In the genomic region with DNA sequence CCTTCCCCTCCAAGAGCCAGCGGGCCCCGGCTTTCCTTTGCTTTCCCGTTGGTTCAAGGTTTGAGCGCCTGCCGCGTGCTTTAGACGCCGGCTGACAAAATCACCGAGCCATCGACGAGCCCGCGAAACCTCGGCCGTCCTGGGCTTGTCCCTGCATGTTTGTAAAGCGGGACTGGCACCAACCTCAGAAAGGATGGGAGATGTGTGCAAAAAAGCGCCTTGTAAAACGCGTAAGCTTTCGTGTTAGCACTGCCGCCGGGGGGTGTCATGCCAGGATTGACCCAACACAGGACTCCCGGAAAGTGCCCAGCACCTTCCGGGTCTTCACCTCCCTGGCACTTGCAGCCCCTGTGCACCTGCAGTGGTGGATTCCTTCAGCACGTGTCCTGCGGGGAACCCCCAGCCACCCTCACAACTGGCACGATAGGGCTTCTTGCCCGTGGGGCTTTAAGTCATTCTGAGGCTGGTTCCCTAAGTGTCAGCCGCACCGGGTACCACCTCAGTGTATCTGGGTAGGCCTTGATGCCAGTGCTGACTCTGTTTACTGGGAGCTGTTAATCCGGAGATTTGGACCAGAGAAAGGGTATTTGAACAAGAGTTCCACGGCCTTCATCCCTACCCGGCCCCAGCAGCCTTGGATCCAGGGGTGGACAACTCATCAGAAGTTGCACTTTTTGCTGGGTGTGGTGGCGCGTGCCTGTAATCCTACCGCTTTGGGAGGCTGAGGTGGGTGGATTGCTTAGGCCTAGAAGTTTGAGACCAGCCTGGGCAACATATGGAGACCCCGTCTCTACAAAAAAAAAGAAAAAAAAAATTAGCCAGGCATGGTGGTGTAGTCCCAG, we compare ENCODE assay signal across 8 cellular contexts. TPM values are rescaled to one million over a fixed set of nuclear protein-coding genes. Genes with fewer than 3 reads are reported as not detected.
DNase-seq lines count a peak whose midpoint lies in the region; ATAC-seq and TF ChIP-seq lines count a peak whose summit lies in the region.

No MANE protein-coding gene starts in this region.

- no peak for TF ChIP-seq CTCF in heart left ventricle (IDR thresholded peaks at IDR 0.05)
- TF ChIP-seq CTCF in testis (IDR thresholded peaks at IDR 0.05), result no peak

- DNase-seq in heart left ventricle (no peak), left cardiac atrium (no peak), T-helper 17 cell (peak in 2 of 3 donors; percentile 25 to 35), testis (peak; percentile 31), GF-D8 (lab: John Stamatoyannopoulos, UW) (no peak)
- DNase-seq in central memory CD4-positive, alpha-beta T cell, result peak; percentile 26

- H3K4me1 ChIP-seq in heart left ventricle, result peaks cover 5 to 39% (median 25%) of the 10 kb centered on the region in 12 donors
- H3K4me1 ChIP-seq in mucosa of rectum (ENCODE audit: control insufficient read depth in 2 of 2, insufficient read depth in 2 of 2, low read length in 2 of 2), result peaks cover 15 to 16% of the 10 kb centered on the region in 2 donors
- peaks cover 23% of the 10 kb centered on the region for H3K4me1 ChIP-seq in testis

- H3K9me3 ChIP-seq in heart left ventricle (no peaks in the 10 kb centered on the region), T-helper 17 cell (ENCODE audit: control insufficient read depth, low read length, poor library complexity, severe bottlenecking) (no peaks in the 10 kb centered on the region), mucosa of rectum (ENCODE audit: control insufficient read depth in 2 of 2, low read length in 2 of 2) (no peaks in the 10 kb centered on the region), testis (no peaks in the 10 kb centered on the region)

- H3K9ac ChIP-seq in mucosa of rectum (ENCODE audit: low read depth in 1 of 2, low read length in 2 of 2), result peak overlapping the region; percentile 41 to 77

- no peaks in the 10 kb centered on the region for H3K27me3 ChIP-seq in heart left ventricle
- H3K27me3 ChIP-seq in mucosa of rectum (ENCODE audit: control insufficient read depth in 2 of 2, insufficient read depth in 2 of 2, low read length in 2 of 2), result no peaks in the 10 kb centered on the region
- no peaks in the 10 kb centered on the region for H3K27me3 ChIP-seq in testis

- peak overlapping the region; percentile 43 to 93 (median 86) for H3K27ac ChIP-seq in heart left ventricle
- H3K27ac ChIP-seq in mucosa of rectum (ENCODE audit: low read depth in 2 of 2, low read length in 2 of 2), result peak overlapping the region in 1 of 2 donors; percentile 68
- H3K27ac ChIP-seq in testis, result peak overlapping the region; percentile 81 to 85

- ATAC-seq in heart left ventricle (no peak), left cardiac atrium (no peak), T-helper 17 cell (no peak), HG02884 (IDR thresholded peaks at IDR 0.05; ENCODE audit: unreplicated experiment) (no peak)

- H3K36me3 Mint-ChIP-seq in T-helper 17 cell (ENCODE audit: low read depth), result peaks cover 1% of the 10 kb centered on the region

- TF ChIP-seq POLR2A in heart left ventricle (IDR thresholded peaks at IDR 0.05), result no peak
- TF ChIP-seq POLR2A in testis (IDR thresholded peaks at IDR 0.05), result no peak

- 19 to 20% (median 19%) methylated on average over 36 to 37 of the region's 37 CpGs for WGBS in heart left ventricle, 4 donors
- 14% methylated on average over 33 to 37 of the region's 37 CpGs for WGBS in testis, 2 donors

- H3K4me3 Mint-ChIP-seq in T-helper 17 cell, result peak overlapping the region; percentile 91

- intact Hi-C loops in heart left ventricle (cut with DNase I) (loop anchor here in 7 of 10 donors (2.0 to 10.0 kb wide), 5 partner anchors 97 to 248 kb away; a partner anchor contains a TSS), left cardiac atrium (cut with DNase I) (loop anchor here in 1 of 2 donors (5.0 kb wide), 1 partner anchor 98 kb away; no protein-coding TSS in a partner anchor), testis (cut with DNase I; ENCODE audit: low total_unique reads) (no loop called here)

- no peaks in the 10 kb centered on the region for H3K27me3 Mint-ChIP-seq in T-helper 17 cell

- peak overlapping the region; percentile 77 for H3K27ac Mint-ChIP-seq in T-helper 17 cell

- H3K4me1 Mint-ChIP-seq in T-helper 17 cell, result peaks cover 27% of the 10 kb centered on the region

- H3K36me3 ChIP-seq in heart left ventricle (peaks cover 0 to 18% (median 0%) of the 10 kb centered on the region in 9 donors), mucosa of rectum (ENCODE audit: control insufficient read depth in 2 of 2, insufficient read depth in 2 of 2, low read length in 2 of 2) (peaks cover 0 to 6% of the 10 kb centered on the region in 2 donors), testis (ENCODE audit: low read depth, missing control alignments) (no peaks in the 10 kb centered on the region)

- peak overlapping the region; percentile 82 to 100 (median 92) for H3K4me3 ChIP-seq in heart left ventricle
- peak overlapping the region; percentile 81 to 84 for H3K4me3 ChIP-seq in mucosa of rectum (ENCODE audit: low read length in 2 of 2)
- H3K4me3 ChIP-seq in testis, result peak overlapping the region; percentile 96 to 97

RNA-seq across cellular contexts. Expression of a gene that starts 0.8 kb away (rescaled TPM):
- total RNA-seq in heart left ventricle (10 to 100 TPM; 31.8 to 77.1 (median 50.2) TPM), left cardiac atrium (10 to 100 TPM; 60.2 to 66.5 TPM), T-helper 17 cell (10 to 100 TPM; 30.6 to 37.0 TPM), testis (10 to 100 TPM; 61.1 to 63.4 TPM)
- polyA plus RNA-seq in heart left ventricle (10 to 100 TPM; 26.7 to 51.9 TPM), testis (ENCODE audit: insufficient read depth, low read depth, low replicate concordance) (62.5 TPM)

RNA-seq across cellular contexts. Expression of a gene that starts 1.1 kb away (rescaled TPM):
- total RNA-seq in heart left ventricle (10 to 100 TPM in 5 of 9 donors, 1 to 10 TPM in 4; 6.8 to 16.0 (median 10.2) TPM), left cardiac atrium (10 to 100 TPM; 12.7 to 14.0 TPM), T-helper 17 cell (10 to 100 TPM; 84.1 to 90.9 TPM), testis (10 to 100 TPM; 55.4 to 83.0 TPM)
- polyA plus RNA-seq in heart left ventricle (10 to 100 TPM; 12.4 to 14.4 TPM), testis (ENCODE audit: insufficient read depth, low read depth, low replicate concordance) (32.0 TPM)

RNA-seq across cellular contexts. Expression of a gene that starts 17.2 kb away (rescaled TPM):
- total RNA-seq in heart left ventricle (10 to 100 TPM in 3 of 9 donors, 1 to 10 TPM in 6; 7.0 to 15.8 (median 8.9) TPM), left cardiac atrium (1 to 10 TPM; 4.9 to 5.7 TPM), T-helper 17 cell (10 to 100 TPM in 1 of 2 donors, 1 to 10 TPM in 1; 8.2 to 10.5 TPM), testis (10 to 100 TPM; 42.9 to 48.7 TPM)
- polyA plus RNA-seq in heart left ventricle (10 to 100 TPM in 1 of 2 donors, 1 to 10 TPM in 1; 8.0 to 14.7 TPM), testis (ENCODE audit: insufficient read depth, low read depth, low replicate concordance) (28.9 TPM)

RNA-seq across cellular contexts. Expression of a gene that starts 55.2 kb away (rescaled TPM):
- total RNA-seq in heart left ventricle (10 to 100 TPM; 27.4 to 67.7 (median 43.1) TPM), left cardiac atrium (10 to 100 TPM; 46.4 to 54.0 TPM), T-helper 17 cell (10 to 100 TPM; 59.4 to 98.4 TPM), testis (100 to 1,000 TPM; 131 to 150 TPM)
- polyA plus RNA-seq in heart left ventricle (10 to 100 TPM; 48.0 to 63.3 TPM), testis (ENCODE audit: insufficient read depth, low read depth, low replicate concordance) (77.1 TPM)

Comparison
In these comparisons a context has a peak if more than half of its experiments do, and no peak if none do; other contexts are left out.
1. DNase-seq: peak in T-helper 17 cell (2 of 3), central memory CD4-positive, alpha-beta T cell (single experiment) and testis (single experiment); none in heart left ventricle (0 of 5), left cardiac atrium (single experiment) and GF-D8 (single experiment).
2. Peak in every context shown above with its lines, with median percentiles within 50 percentile points of each other: H3K4me3 ChIP-seq.